Comparison of ENCODE assay signal across 18 cellular contexts in the genomic region with DNA sequence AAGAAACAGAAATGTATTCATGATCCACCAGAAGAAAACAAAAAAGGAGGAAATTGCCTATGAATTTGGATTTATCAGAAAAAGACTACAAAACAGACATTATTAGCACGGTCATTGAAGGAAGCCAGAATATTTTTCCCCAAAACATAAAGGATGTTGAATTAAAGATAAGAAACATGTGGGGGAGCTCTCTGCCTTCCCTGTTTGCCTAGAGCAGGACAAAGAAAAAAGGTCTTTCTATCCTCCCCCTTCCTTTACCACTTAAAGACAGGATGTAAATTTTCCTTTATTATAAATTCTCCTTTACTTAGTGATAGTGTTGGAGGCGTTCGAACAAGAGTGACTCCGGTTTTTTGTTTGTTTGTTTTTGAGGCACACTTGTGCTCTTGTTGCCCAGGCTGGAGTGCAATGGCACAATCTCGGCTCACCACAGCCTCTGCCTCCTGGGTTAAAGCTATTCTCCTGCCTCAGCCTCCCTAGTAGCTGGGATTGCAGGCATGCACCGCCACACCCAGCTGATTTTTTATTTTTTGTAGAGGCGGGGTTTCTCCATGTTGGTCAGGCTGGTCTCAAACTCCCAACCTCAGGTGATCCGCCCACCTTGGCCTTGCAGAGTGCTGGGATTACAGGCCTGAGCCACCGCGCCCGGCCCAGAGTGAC. TPM values are rescaled to one million over a fixed set of nuclear protein-coding genes. Genes with fewer than 3 reads are reported as not detected.
DNase-seq lines count a peak whose midpoint lies in the region; ATAC-seq, FAIRE-seq and TF ChIP-seq lines count a peak whose summit lies in the region.
"Had no signal": no experiment of that assay in that cellular context is flagged by ENCODE, and none has a peak within 500 bp of the region (broad histone marks: within the 10 kb centered on the region; RNA-seq: fewer than 3 reads in every experiment).

No MANE protein-coding gene starts in this region.

- no peak overlapping the region for H3K23ac ChIP-seq in IMR-90 (ENCODE audit: low read depth, low read length)

- peaks cover 3% of the 10 kb centered on the region; the same call in 1 of the 2 replicates for H3K9me3 ChIP-seq in IMR-90 (ENCODE audit: control insufficient read depth, insufficient read depth, low read length)
- H3K9me3 ChIP-seq in SK-N-SH, result no peaks in the 10 kb centered on the region

- no peak overlapping the region for H3K14ac ChIP-seq in IMR-90 (replicated peaks; ENCODE audit: low read depth, low read length)

- TF ChIP-seq RAD21 in IMR-90 (IDR thresholded peaks at IDR 0.05; ENCODE audit: low read length), result peak; percentile 36
- TF ChIP-seq RAD21 in SK-N-SH (IDR thresholded peaks at IDR 0.05; ENCODE audit: low read length), result peak; percentile 42

- TF ChIP-seq EP300 in SK-N-SH (IDR thresholded peaks at IDR 0.05; ENCODE audit: borderline replicate concordance in 1 of 2, low read depth in 1 of 2, low read length in 1 of 2), result no peak

- DNase-seq in DMS 273 (lab: John Stamatoyannopoulos, UW; ENCODE audit: unreplicated experiment) (peak; percentile 42), IMR-90 (no peak), SK-N-SH (peak; percentile 40), iPS-NIHi7 (ENCODE audit: extremely low spot score) (peak; percentile 26), type B pancreatic cell (ENCODE audit: extremely low spot score, unreplicated experiment) (no peak), GM12891 (ENCODE audit: insufficient read length, low spot score) (no peak)
- no peak for DNase-seq in activated CD8-positive, alpha-beta memory T cell treated with anti-CD3 and anti-CD28 coated beads, Interleukin-2, amount 50 U/mL, for 4 hours
- DNase-seq: activated CD4-positive, alpha-beta T cell treated with anti-CD3 and anti-CD28 coated beads, Interleukin-2, amount 10 ng/mL, durations not matched to agents 24 days and 14 days; activated T-cell treated with anti-CD3 and anti-CD28 coated beads, Interleukin-2, amount 50 U/mL, for 72 hours; CD8-positive, alpha-beta T cell; cortex of kidney; KG1; midbrain; NCI-H2029 treated with DMSO at 0.1 percent for 48 hours; NK-92 treated with Interleukin-12 subunit alpha and Interleukin-12 subunit beta, amount 100 ng/mL, for 24 hours; stimulated activated CD4-positive, alpha-beta T cell treated with anti-CD3 and anti-CD28 coated beads, Interleukin-12 subunit alpha, Interleukin-12 subunit beta, amount 100 ng/mL, for 4 hours; T-helper 1 cell had no signal

- TF ChIP-seq CTCF in IMR-90 (conservative IDR thresholded peaks at IDR 0.05; ENCODE audit: low read depth, low read length), result peak; percentile 32
- TF ChIP-seq CTCF in SK-N-SH (IDR thresholded peaks at IDR 0.05), result no peak
- no peak for TF ChIP-seq CTCF in type B pancreatic cell (conservative IDR thresholded peaks at IDR 0.05)

- H3K79me1 ChIP-seq in IMR-90 (ENCODE audit: low read depth in 1 of 2, low read length in 2 of 2), result no peaks in the 10 kb centered on the region

- H2AFZ ChIP-seq in IMR-90 (replicated peaks; ENCODE audit: low read length, poor library complexity), result no peak overlapping the region
- 0 out of 2 replicates have a peak overlapping the region, but pooled peaks have one; percentile 3 for H2AFZ ChIP-seq in SK-N-SH (ENCODE audit: low read depth)

- H3K4me1 ChIP-seq in IMR-90 (ENCODE audit: control insufficient read depth, insufficient read depth, low read length) (no peaks in the 10 kb centered on the region), SK-N-SH (ENCODE audit: control insufficient read depth in 1 of 2, insufficient read depth in 2 of 2, low read depth in 1 of 2, low read length in 1 of 2) (no peaks in the 10 kb centered on the region)

- H3K9ac ChIP-seq in IMR-90 (ENCODE audit: low read depth, low read length), result no peak overlapping the region
- no peak overlapping the region for H3K9ac ChIP-seq in SK-N-SH

- H3K4me1 Mint-ChIP-seq in type B pancreatic cell (ENCODE audit: unreplicated experiment), result no peaks in the 10 kb centered on the region
- H3K4me1 Mint-ChIP-seq: activated CD4-positive, alpha-beta T cell treated with anti-CD3 and anti-CD28 coated beads, Interleukin-2, amount 10 ng/mL, durations not matched to agents 24 days and 14 days had no signal

- no peaks in the 10 kb centered on the region for H3K36me3 Mint-ChIP-seq in type B pancreatic cell
- H3K36me3 Mint-ChIP-seq: CD8-positive, alpha-beta T cell had no signal

- H3K36me3 ChIP-seq in IMR-90 (ENCODE audit: control insufficient read depth, insufficient read depth, low read length), result no peaks in the 10 kb centered on the region
- no peaks in the 10 kb centered on the region for H3K36me3 ChIP-seq in SK-N-SH (replicated peaks in 1 of 2; ENCODE audit: control insufficient read depth in 1 of 2, insufficient read depth in 2 of 2, low read length in 1 of 2)

- FAIRE-seq in GM12891 (lab: Jason Lieb, UNC), result no peak

- dilution Hi-C loops in IMR-90 (cut with HindIII; ENCODE audit: low sequenced_read_pairs, unreplicated experiment), result no loop called here

- 100% methylated on average over 1 of the region's 11 CpGs; no CpG with 5 or more reads in 1 of the 2 experiments for WGBS in IMR-90 (ENCODE audit: extremely low coverage in 2 of 2, insufficient read length in 1 of 2), 2 experiments
- 87% methylated on average over 10 of the region's 11 CpGs for WGBS in SK-N-SH (ENCODE audit: low lambda C conversion rate)

- in situ Hi-C loops in IMR-90 (cut with MboI; ENCODE audit: low sequenced_read_pairs), result no loop called here

- TF ChIP-seq POLR2A in IMR-90 (IDR thresholded peaks at IDR 0.05; ENCODE audit: low read depth, low read length) (no peak), GM12891 (IDR thresholded peaks at IDR 0.05; ENCODE audit: low read depth, low read length) (no peak)

- H3K27ac Mint-ChIP-seq in type B pancreatic cell, result no peak overlapping the region
- H3K27ac Mint-ChIP-seq: activated CD4-positive, alpha-beta T cell treated with anti-CD3 and anti-CD28 coated beads, Interleukin-2, amount 10 ng/mL, durations not matched to agents 24 days and 14 days; activated T-cell treated with anti-CD3 and anti-CD28 coated beads, Interleukin-2, amount 50 U/mL, for 72 hours; CD8-positive, alpha-beta T cell had no signal

- no peaks in the 10 kb centered on the region for H3K9me1 ChIP-seq in IMR-90 (ENCODE audit: insufficient read depth, low read length)

- no peak overlapping the region for H3K56ac ChIP-seq in IMR-90 (ENCODE audit: extremely low read depth, insufficient read depth, low read length)

- H3K9me2 ChIP-seq in SK-N-SH, result no peaks in the 10 kb centered on the region

- no peak overlapping the region for H2BK15ac ChIP-seq in IMR-90 (ENCODE audit: low read depth, low read length)

- ATAC-seq in IMR-90 (ENCODE audit: low read depth), result 0 out of 2 replicates have a peak, but pooled peaks have one; percentile 29
- no peak for ATAC-seq in HG02642 (IDR thresholded peaks at IDR 0.05; ENCODE audit: poor library complexity, unreplicated experiment)
- ATAC-seq: activated T-cell treated with anti-CD3 and anti-CD28 coated beads, Interleukin-2, amount 50 U/mL, for 72 hours; CD8-positive, alpha-beta T cell had no signal

- no peak overlapping the region for H3K4ac ChIP-seq in IMR-90 (ENCODE audit: low read depth, low read length)

- H3K79me2 ChIP-seq in SK-N-SH (ENCODE audit: insufficient read depth), result no peaks in the 10 kb centered on the region

- H4K5ac ChIP-seq in IMR-90 (ENCODE audit: low read depth, low read length), result no peak overlapping the region

- no peaks in the 10 kb centered on the region for H3K9me3 Mint-ChIP-seq in type B pancreatic cell
- H3K9me3 Mint-ChIP-seq: activated CD4-positive, alpha-beta T cell treated with anti-CD3 and anti-CD28 coated beads, Interleukin-2, amount 10 ng/mL, durations not matched to agents 24 days and 14 days; activated T-cell treated with anti-CD3 and anti-CD28 coated beads, Interleukin-2, amount 50 U/mL, for 72 hours; CD8-positive, alpha-beta T cell had no signal

- H4K8ac ChIP-seq in IMR-90 (ENCODE audit: low read depth in 2 of 2, low read length in 2 of 2), result no peak overlapping the region

- H3K27me3 ChIP-seq in IMR-90 (ENCODE audit: control insufficient read depth, insufficient read depth, low read length) (peaks cover 10% of the 10 kb centered on the region), SK-N-SH (ENCODE audit: insufficient read depth) (no peaks in the 10 kb centered on the region)

- H2AK5ac ChIP-seq in IMR-90 (ENCODE audit: low read depth, low read length), result no peak overlapping the region

- H3K4me2 ChIP-seq in IMR-90 (ENCODE audit: low read depth, low read length) (no peak overlapping the region), SK-N-SH (no peak overlapping the region)

- no peak overlapping the region for H4K91ac ChIP-seq in IMR-90 (ENCODE audit: insufficient read depth, low read depth, low read length)

- H2BK120ac ChIP-seq in IMR-90 (ENCODE audit: low read depth, low read length), result no peak overlapping the region

- H3K4me3 ChIP-seq in IMR-90 (ENCODE audit: insufficient read depth, low read depth, low read length) (no peak overlapping the region), SK-N-SH (ENCODE audit: low read depth in 2 of 2, low read length in 1 of 2) (no peak overlapping the region)

- intact Hi-C loops in IMR-90 (cut with micrococcal nuclease), result no loop called here

- H2BK5ac ChIP-seq in IMR-90 (ENCODE audit: low read depth, low read length, poor library complexity, severe bottlenecking), result no peak overlapping the region

- H3F3A ChIP-seq in SK-N-SH (replicated peaks; ENCODE audit: insufficient read depth), result no peaks in the 10 kb centered on the region

- H3K27ac ChIP-seq in IMR-90 (ENCODE audit: insufficient read depth, low read length) (no peak overlapping the region), SK-N-SH (ENCODE audit: low read depth in 2 of 2, low read length in 1 of 2) (no peak overlapping the region)

- H2AK9ac ChIP-seq in IMR-90 (replicated peaks; ENCODE audit: low read depth, low read length, poor library complexity), result no peak overlapping the region

- H3K4me3 Mint-ChIP-seq in type B pancreatic cell, result no peak overlapping the region
- H3K4me3 Mint-ChIP-seq: activated CD4-positive, alpha-beta T cell treated with anti-CD3 and anti-CD28 coated beads, Interleukin-2, amount 10 ng/mL, durations not matched to agents 24 days and 14 days; activated T-cell treated with anti-CD3 and anti-CD28 coated beads, Interleukin-2, amount 50 U/mL, for 72 hours; CD8-positive, alpha-beta T cell had no signal

- H4K20me1 ChIP-seq in IMR-90 (ENCODE audit: insufficient read depth, low read length) (no peaks in the 10 kb centered on the region), SK-N-SH (ENCODE audit: insufficient read depth) (no peaks in the 10 kb centered on the region)

- no peak overlapping the region for H3K18ac ChIP-seq in IMR-90 (ENCODE audit: low read depth, low read length)

- POLR2A ChIA-PET in IMR-90 (lab: Charles Lee; ENCODE audit: unreplicated experiment) (no interaction called here), SK-N-SH (lab: Yijun Ruan, JAX) (interaction anchor here (1.4 kb wide), 1 partner anchor 15 kb away, joined by 4 read pairs; no protein-coding TSS in a partner anchor)

- BruUV-seq in IMR-90 (replicated peaks; lab: Mats Ljungman, UMichigan), result no TSS peak

- no peak overlapping the region for H2BK20ac ChIP-seq in IMR-90 (ENCODE audit: low read depth, low read length)

- CTCF ChIA-PET in IMR-90 (lab: Yijun Ruan, JAX) (interaction anchor here (0.9 kb wide), 1 partner anchor 15 kb away, joined by 3 read pairs; no protein-coding TSS in a partner anchor), SK-N-SH (lab: Yijun Ruan, JAX) (interaction anchor here (1.3 to 2.1 kb wide), 2 partner anchors 15 to 180 kb away, joined by 5 to 8 read pairs; no protein-coding TSS in a partner anchor)

- peaks cover 6% of the 10 kb centered on the region for H3K27me3 Mint-ChIP-seq in type B pancreatic cell

RNA-seq across cellular contexts. Expression of a gene that starts 14.9 kb away (rescaled TPM):
- total RNA-seq in IMR-90 (2012; rRNA removed) (592 and 736 TPM in 2 replicates), type B pancreatic cell (ENCODE audit: low replicate concordance) (192 and 228 TPM in 2 replicates)
- polyA plus RNA-seq in IMR-90 (2012; rRNA removed) (246 and 252 TPM in 2 replicates), SK-N-SH (2012; rRNA removed) (162 and 183 TPM in 2 replicates)
- polyA plus RNA-seq in IMR-90 (2012; cell fraction: cytosol; rRNA removed), result 162 and 186 TPM in 2 replicates
- polyA plus RNA-seq in IMR-90 (2012; cell fraction: nucleus; rRNA removed; ENCODE audit: low replicate concordance), result 66.2 and 125 TPM in 2 replicates
- polyA plus RNA-seq in SK-N-SH (2012; cell fraction: cytosol; rRNA removed), result 140 and 172 TPM in 2 replicates
- 92.3 and 140 TPM in 2 replicates for polyA plus RNA-seq in SK-N-SH (2012; cell fraction: nucleus; rRNA removed)
- polyA plus RNA-seq in GM12891 (2012; ENCODE audit: low read depth, missing spikeins), result 79.3 TPM

Comparison
In these comparisons a context has a peak if more than half of its experiments do, and no peak if none do; other contexts are left out.
1. DNase-seq: peak in DMS 273 (single experiment), SK-N-SH (single experiment) and iPS-NIHi7 (single experiment); none in IMR-90 (single experiment), activated CD8-positive, alpha-beta memory T cell treated with anti-CD3 and anti-CD28 coated beads, Interleukin-2, amount 50 U/mL, for 4 hours (single experiment), type B pancreatic cell (single experiment) and GM12891 (single experiment).